In genomic region chr5:99104538-99105132, GRCh38 we compare ENCODE assay signal across 7 cellular contexts.
DNase-seq lines count a peak whose midpoint lies in the region; ATAC-seq and TF ChIP-seq lines count a peak whose summit lies in the region.

No MANE protein-coding gene starts in this region.

- TF ChIP-seq CTCF in GM12865 (IDR thresholded peaks at IDR 0.05; ENCODE audit: insufficient read depth, low read depth, low read length, missing control alignments) (peak; percentile 44), fibroblast of mammary gland (conservative IDR thresholded peaks at IDR 0.05; ENCODE audit: control insufficient read depth, insufficient read depth, low read depth, low read length) (peak; percentile 49), retinal pigment epithelial cell (conservative IDR thresholded peaks at IDR 0.05; ENCODE audit: low read depth, low read length) (peak; percentile 50)

- no peak for ATAC-seq in GM19467 (IDR thresholded peaks at IDR 0.05; ENCODE audit: unreplicated experiment)

- DNase-seq in GM12865 (ENCODE audit: low read depth) (peak; percentile 29), LHCN-M2 (ENCODE audit: low read depth) (peak; percentile 29), SHP77 (lab: John Stamatoyannopoulos, UW) (peak; percentile 39 to 44), fibroblast of mammary gland (ENCODE audit: low read depth) (peak; percentile 43), retinal pigment epithelial cell (ENCODE audit: low read depth) (no peak)
- DNase-seq in activated CD4-positive, alpha-beta T cell treated with anti-CD3 and anti-CD28 coated beads, Interleukin-2, amount 50 U/mL, for 1 hour = no peak

- no peak overlapping the region for H3K4me3 ChIP-seq in GM12865 (ENCODE audit: low read depth, low read length)
- no peak overlapping the region for H3K4me3 ChIP-seq in fibroblast of mammary gland (ENCODE audit: control insufficient read depth, low read depth, low read length)
- no peak overlapping the region for H3K4me3 ChIP-seq in retinal pigment epithelial cell (ENCODE audit: low read length)

Comparison
In these comparisons a context has a peak if more than half of its experiments do, and no peak if none do; other contexts are left out.
1. DNase-seq: peak in GM12865 (single experiment), LHCN-M2 (single experiment), SHP77 (2 of 2) and fibroblast of mammary gland (single experiment); none in retinal pigment epithelial cell (single experiment) and activated CD4-positive, alpha-beta T cell treated with anti-CD3 and anti-CD28 coated beads, Interleukin-2, amount 50 U/mL, for 1 hour (single experiment).
2. Peak in every context shown above with its lines, with median percentiles within 50 percentile points of each other: CTCF ChIP-seq.